Comparison of ENCODE assay signal across 10 cellular contexts in genomic region chr12:64671682-64672081, GRCh38.
DNase-seq lines count a peak whose midpoint lies in the region; ATAC-seq and TF ChIP-seq lines count a peak whose summit lies in the region.
"Had no signal": no experiment of that assay in that cellular context is flagged by ENCODE, and none has a peak within 500 bp of the region (broad histone marks: within the 10 kb centered on the region; RNA-seq: fewer than 3 reads in every experiment).

No MANE protein-coding gene starts in this region.

- no peak overlapping the region for H2AK5ac ChIP-seq in H9 (ENCODE audit: insufficient read length, low read length)

- H3K79me1 ChIP-seq in H9 (ENCODE audit: insufficient read depth, low read depth, low read length, poor library complexity, severe bottlenecking), result peaks cover 6% of the 10 kb centered on the region

- no peak overlapping the region for H4K5ac ChIP-seq in H9 (ENCODE audit: insufficient read length, low read depth, low read length)

- H3K23me2 ChIP-seq in H9 (ENCODE audit: insufficient read length, low read depth, low read length, poor library complexity, severe bottlenecking), result no peaks in the 10 kb centered on the region

- CTCF ChIA-PET in T-cell (lab: Charles Lee), result no interaction called here

- H2BK12ac ChIP-seq in H9 (ENCODE audit: insufficient read length, low read depth, low read length), result no peak overlapping the region

- POLR2A ChIA-PET in T-cell (lab: Charles Lee), result no interaction called here

- no peak overlapping the region for H2BK20ac ChIP-seq in H9 (ENCODE audit: low read depth, low read length, poor library complexity, severe bottlenecking)

- H3K27me3 ChIP-seq in H9 (ENCODE audit: insufficient read depth, low read length), result no peaks in the 10 kb centered on the region
- no peaks in the 10 kb centered on the region for H3K27me3 ChIP-seq in esophagus (ENCODE audit: control insufficient read depth in 1 of 2, insufficient read depth in 2 of 2, low read length in 2 of 2)
- H3K27me3 ChIP-seq in GM23248 (replicated peaks; ENCODE audit: insufficient read depth), result no peaks in the 10 kb centered on the region

- no peak overlapping the region for H2BK5ac ChIP-seq in H9 (ENCODE audit: insufficient read length, low read length)

- ATAC-seq in T-cell (replicated peaks in 1 of 4) (no peak), HG03139 (IDR thresholded peaks at IDR 0.05; ENCODE audit: unreplicated experiment) (no peak)

- H3K27ac ChIP-seq in H9 (ENCODE audit: insufficient read length, low read depth, low read length), result no peak overlapping the region
- peak overlapping the region; percentile 25 to 60 for H3K27ac ChIP-seq in esophagus (ENCODE audit: low read depth in 2 of 2, low read length in 1 of 2)
- H3K27ac ChIP-seq in GM23248, result no peak overlapping the region

- no peak overlapping the region for H2BK120ac ChIP-seq in H9 (ENCODE audit: low read depth, low read length, poor library complexity, severe bottlenecking)

- H3K4me3 ChIP-seq in esophagus (ENCODE audit: low read depth in 1 of 2, low read length in 2 of 2) (no peak overlapping the region), GM23248 (no peak overlapping the region)

- H3K4ac ChIP-seq in H9 (ENCODE audit: low read depth, low read length), result no peak overlapping the region

- no peak overlapping the region for H3K14ac ChIP-seq in H9 (ENCODE audit: insufficient read depth, low read length)

- DNase-seq in H9, result no peak
- DNase-seq in T-cell, result no peak
- DNase-seq in progenitor cell of endocrine pancreas (ENCODE audit: low spot score, unreplicated experiment), result no peak
- no peak for DNase-seq in GM23248
- no peak for DNase-seq in SKM-1 treated with dmso at 0.1 percent for 144 hours (lab: John Stamatoyannopoulos, UW; ENCODE audit: unreplicated experiment)
- no peak for DNase-seq in stimulated activated CD4-positive, alpha-beta T cell treated with anti-CD3 and anti-CD28 coated beads, Interleukin-2, amount 100 ng/mL, for 48 hours
- DNase-seq: anterior cingulate cortex, NCI-H748 treated with DMSO at 0.1 percent for 48 hours had no signal

- peaks cover 63 to 78% of the 10 kb centered on the region in 2 experiments for H3K4me1 Mint-ChIP-seq in H9
- H3K4me1 Mint-ChIP-seq in T-cell, result peaks cover 88 to 95% (median 92%) of the 10 kb centered on the region in 3 donors
- H3K4me1 Mint-ChIP-seq in progenitor cell of endocrine pancreas (ENCODE audit: low read depth), result peaks cover 64% of the 10 kb centered on the region

- H3K36me3 ChIP-seq in esophagus (ENCODE audit: control insufficient read depth in 2 of 2, insufficient read depth in 2 of 2, low read length in 1 of 2) (no peaks in the 10 kb centered on the region), GM23248 (ENCODE audit: low read depth) (no peaks in the 10 kb centered on the region)

- no peak overlapping the region for H3K56ac ChIP-seq in H9 (ENCODE audit: insufficient read length, low read depth, low read length)

- H3K9ac ChIP-seq in H9 (ENCODE audit: extremely low read depth, insufficient read length, low read length) (no peak overlapping the region), GM23248 (no peak overlapping the region)

- WGBS in H9 (ENCODE audit: extremely low coverage, insufficient read length, low lambda C conversion rate), result no CpG with 5 or more reads among the region's 4 CpGs
- WGBS in esophagus, 2 donors, result 64 to 79% methylated on average over 4 of the region's 4 CpGs
- WGBS in GM23248 (ENCODE audit: low coverage in 1 of 2, low lambda C conversion rate in 2 of 2, missing lambda C conversion rate in 2 of 2), 2 experiments, result 96 to 100% methylated on average over 4 of the region's 4 CpGs

- H3K4me3 Mint-ChIP-seq in H9 (no peak overlapping the region), T-cell (peak overlapping the region; percentile 76 to 90 (median 82)), progenitor cell of endocrine pancreas (ENCODE audit: low read depth) (peak overlapping the region; percentile 16)

- H3F3A ChIP-seq in GM23248 (ENCODE audit: insufficient read depth), result no peaks in the 10 kb centered on the region; the same call in 1 of the 2 replicates

- no peaks in the 10 kb centered on the region for H4K20me1 ChIP-seq in H9 (ENCODE audit: control insufficient read depth, insufficient read depth, insufficient read length)
- H4K20me1 ChIP-seq in GM23248 (ENCODE audit: insufficient read depth), result no peaks in the 10 kb centered on the region

- H3K4me1 ChIP-seq in H9 (ENCODE audit: insufficient read depth, low read length) (peaks cover 23% of the 10 kb centered on the region), esophagus (ENCODE audit: control insufficient read depth in 2 of 2, insufficient read depth in 2 of 2, low read length in 1 of 2) (peaks cover 10 to 13% of the 10 kb centered on the region in 2 donors), GM23248 (ENCODE audit: insufficient read depth) (peaks cover 22% of the 10 kb centered on the region)

- no peaks in the 10 kb centered on the region for H3K9me3 ChIP-seq in H9 (ENCODE audit: control insufficient read depth, low read depth, low read length)
- H3K9me3 ChIP-seq in esophagus (ENCODE audit: control insufficient read depth in 2 of 2, insufficient read depth in 1 of 2, low read depth in 1 of 2, low read length in 1 of 2), result no peaks in the 10 kb centered on the region
- H3K9me3 ChIP-seq in GM23248 (ENCODE audit: low read depth), result no peaks in the 10 kb centered on the region

- no peak overlapping the region for H2BK15ac ChIP-seq in H9 (ENCODE audit: low read depth, low read length)

- H2AFZ ChIP-seq in H9 (ENCODE audit: low read length) (no peak overlapping the region), GM23248 (no peak overlapping the region)

- no peak overlapping the region for H3T11ph ChIP-seq in H9 (ENCODE audit: low read length)

- TF ChIP-seq CTCF in H9 (conservative IDR thresholded peaks at IDR 0.05) (no peak), progenitor cell of endocrine pancreas (IDR thresholded peaks at IDR 0.05; ENCODE audit: unreplicated experiment) (no peak)

- no peak overlapping the region for H3K4me2 ChIP-seq in H9 (ENCODE audit: insufficient read depth, insufficient read length, low read length)
- H3K4me2 ChIP-seq in GM23248 (ENCODE audit: unreplicated experiment), result no peak overlapping the region

- H3K27me3 Mint-ChIP-seq in H9 (ENCODE audit: low read depth), result no peaks in the 10 kb centered on the region
- no peaks in the 10 kb centered on the region for H3K27me3 Mint-ChIP-seq in T-cell
- no peaks in the 10 kb centered on the region for H3K27me3 Mint-ChIP-seq in progenitor cell of endocrine pancreas

- no peak overlapping the region for H3K18ac ChIP-seq in H9 (ENCODE audit: insufficient read length, low read depth, low read length)

- H3K36me3 Mint-ChIP-seq in H9 (ENCODE audit: insufficient read depth in 1 of 3, low read depth in 3 of 3), result no peaks in the 10 kb centered on the region; a peak in 1 of 7 replicates
- H3K36me3 Mint-ChIP-seq in T-cell, result peaks cover 7% of the 10 kb centered on the region
- no peaks in the 10 kb centered on the region for H3K36me3 Mint-ChIP-seq in progenitor cell of endocrine pancreas (ENCODE audit: insufficient read depth)

- no peaks in the 10 kb centered on the region for H3K9me3 Mint-ChIP-seq in H9
- no peaks in the 10 kb centered on the region for H3K9me3 Mint-ChIP-seq in T-cell
- no peaks in the 10 kb centered on the region for H3K9me3 Mint-ChIP-seq in progenitor cell of endocrine pancreas (ENCODE audit: low read depth)

- H4K91ac ChIP-seq in H9 (ENCODE audit: insufficient read length, low read depth, low read length), result no peak overlapping the region

- no peak overlapping the region for H4K8ac ChIP-seq in H9 (replicated peaks; ENCODE audit: insufficient read length, low read depth, low read length)

- peak overlapping the region in 2 of 3 experiments; percentile 28 to 84; a peak in 3 of 7 replicates for H3K27ac Mint-ChIP-seq in H9
- peak overlapping the region; percentile 97 to 99 for H3K27ac Mint-ChIP-seq in T-cell
- peak overlapping the region; percentile 67 for H3K27ac Mint-ChIP-seq in progenitor cell of endocrine pancreas

- no peaks in the 10 kb centered on the region for H3K9me2 ChIP-seq in GM23248 (ENCODE audit: insufficient read depth)

- no peak overlapping the region for H3K23ac ChIP-seq in H9 (ENCODE audit: insufficient read length, low read depth, low read length)

- H3K79me2 ChIP-seq in H9 (ENCODE audit: insufficient read depth, low read length) (peaks cover 10% of the 10 kb centered on the region; the same call in 1 of the 2 replicates), GM23248 (ENCODE audit: insufficient read depth) (no peaks in the 10 kb centered on the region)

- in situ Hi-C loops in GM23248 (cut with MboI), result no loop called here

Comparison
In these comparisons a context has a peak if more than half of its experiments do, and no peak if none do; other contexts are left out.
1. H3K27ac ChIP-seq: peak in esophagus (2 of 2); none in H9 (single experiment) and GM23248 (single experiment).
2. H3K4me3 Mint-ChIP-seq: peak in T-cell (3 of 3) and progenitor cell of endocrine pancreas (single experiment); none in H9 (0 of 2).
3. Peak in every context shown above with its lines, with median percentiles within 50 percentile points of each other: H3K27ac Mint-ChIP-seq.